10 cellular contexts compared by ENCODE assay signal in genomic region chr10:14880201-14880600, GRCh38. TPM values are rescaled to one million over a fixed set of nuclear protein-coding genes. Genes with fewer than 3 reads are reported as not detected.
DNase-seq lines count a peak whose midpoint lies in the region; ATAC-seq and TF ChIP-seq lines count a peak whose summit lies in the region.
"Had no signal": no experiment of that assay in that cellular context is flagged by ENCODE, and none has a peak within 500 bp of the region (broad histone marks: within the 10 kb centered on the region; RNA-seq: fewer than 3 reads in every experiment).

No MANE protein-coding gene starts in this region.

- H3K9me3 ChIP-seq in BLaER1 treated with 17β-estradiol and CSF1 and Interleukin-3, amounts not matched to agents 10 nM and 100 nM (replicated peaks in 1 of 11): no peaks in the 10 kb centered on the region; a peak in 1 of 22 replicates
- H3K9me3 ChIP-seq in HUES6 (ENCODE audit: control insufficient read depth, insufficient read depth, low read depth, low read length) (no peaks in the 10 kb centered on the region), mesodermal cell (ENCODE audit: control insufficient read depth, low read length) (no peaks in the 10 kb centered on the region), mucosa of descending colon (no peaks in the 10 kb centered on the region), esophagus muscularis mucosa (no peaks in the 10 kb centered on the region)

- H3K4me1 ChIP-seq in BLaER1 treated with 17β-estradiol and CSF1 and Interleukin-3, amounts not matched to agents 10 nM and 100 nM: peaks cover 21 to 55% (median 38%) of the 10 kb centered on the region in 10 experiments
- H3K4me1 ChIP-seq in HUES6 (ENCODE audit: control insufficient read depth, insufficient read depth, low read length) (peaks cover 18% of the 10 kb centered on the region), mesodermal cell (ENCODE audit: control insufficient read depth, insufficient read depth, low read length, poor library complexity, severe bottlenecking) (peaks cover 6% of the 10 kb centered on the region), mucosa of descending colon (ENCODE audit: low read depth) (peaks cover 16% of the 10 kb centered on the region), esophagus muscularis mucosa (peaks cover 19 to 34% (median 27%) of the 10 kb centered on the region in 4 donors)

- no peak for TF ChIP-seq POLR2A in esophagus muscularis mucosa (IDR thresholded peaks at IDR 0.05; ENCODE audit: low read depth)

- no peak for TF ChIP-seq EP300 in esophagus muscularis mucosa (IDR thresholded peaks at IDR 0.05)

- peak overlapping the region; percentile 87 to 97 (median 95) for H3K9ac ChIP-seq in BLaER1 treated with 17β-estradiol and CSF1 and Interleukin-3, amounts not matched to agents 10 nM and 100 nM
- H3K9ac ChIP-seq in HUES6 (ENCODE audit: low read length): peak overlapping the region; percentile 43

- H4K20me1 ChIP-seq in BLaER1 treated with 17β-estradiol and CSF1 and Interleukin-3, amounts not matched to agents 10 nM and 100 nM: peaks cover 0 to 40% (median 9%) of the 10 kb centered on the region in 11 experiments; a peak in 15 of 22 replicates

- ATAC-seq in mucosa of descending colon: no peak

- DNase-seq in astrocyte of the spinal cord (ENCODE audit: low read depth, low spot score) (no peak), mucosa of descending colon (no peak), esophagus muscularis mucosa (ENCODE audit: extremely low spot score) (no peak), LoVo (ENCODE audit: low spot score) (no peak), inferior parietal cortex (ENCODE audit: extremely low spot score) (no peak)
- DNase-seq: effector CD4-positive, alpha-beta T cell; NCI-H345 had no signal

- H3K27ac ChIP-seq in BLaER1 treated with 17β-estradiol and CSF1 and Interleukin-3, amounts not matched to agents 10 nM and 100 nM: peak overlapping the region in 9 of 11 experiments; percentile 91 to 96 (median 94); a peak in 16 of 22 replicates
- H3K27ac ChIP-seq in HUES6 (ENCODE audit: low read depth, low read length) (no peak overlapping the region), mesodermal cell (ENCODE audit: low read depth, low read length, severe bottlenecking) (no peak overlapping the region), esophagus muscularis mucosa (replicated peaks in 1 of 4) (no peak overlapping the region)

- intact Hi-C loops in mucosa of descending colon (cut with DNase I, micrococcal nuclease): no loop called here
- intact Hi-C loops in esophagus muscularis mucosa (cut with DNase I): loop anchor here (5.0 kb wide), 1 partner anchor 72 kb away; the partner anchor contains the start of gene DCLRE1C

- H3K4me3 ChIP-seq in BLaER1 treated with 17β-estradiol and CSF1 and Interleukin-3, amounts not matched to agents 10 nM and 100 nM: peak overlapping the region; percentile 80 to 98 (median 95)
- peak overlapping the region; percentile 87 for H3K4me3 ChIP-seq in HUES6 (ENCODE audit: low read depth, low read length)
- peak overlapping the region; percentile 64 for H3K4me3 ChIP-seq in astrocyte of the spinal cord (ENCODE audit: low read depth, low read length)
- peak overlapping the region; percentile 96 for H3K4me3 ChIP-seq in mesodermal cell (ENCODE audit: extremely low read depth, insufficient read depth, low read length, poor library complexity, severe bottlenecking)
- H3K4me3 ChIP-seq in mucosa of descending colon: no peak overlapping the region
- H3K4me3 ChIP-seq in esophagus muscularis mucosa: peak overlapping the region in 2 of 4 donors; percentile 75 to 98

- peaks cover 0 to 52% (median 33%) of the 10 kb centered on the region in 11 experiments; a peak in 17 of 22 replicates for H3K36me3 ChIP-seq in BLaER1 treated with 17β-estradiol and CSF1 and Interleukin-3, amounts not matched to agents 10 nM and 100 nM
- H3K36me3 ChIP-seq in HUES6 (ENCODE audit: control insufficient read depth, insufficient read depth, low read length) (peaks cover 27% of the 10 kb centered on the region), mesodermal cell (ENCODE audit: control insufficient read depth, insufficient read depth, low read length) (peaks cover 34% of the 10 kb centered on the region), mucosa of descending colon (ENCODE audit: low read depth) (peaks cover 4% of the 10 kb centered on the region), esophagus muscularis mucosa (no peaks in the 10 kb centered on the region)

- 0 to 80% methylated on average over 1 to 3 of the region's 7 CpGs for WGBS in mesodermal cell (ENCODE audit: insufficient coverage in 2 of 2), 2 experiments
- 57% methylated on average over 7 of the region's 7 CpGs for WGBS in esophagus muscularis mucosa

- in situ Hi-C loops in astrocyte of the spinal cord (cut with HindIII; ENCODE audit: low sequenced_read_pairs): no loop called here

- TF ChIP-seq CTCF in astrocyte of the spinal cord (IDR thresholded peaks at IDR 0.05; ENCODE audit: low read depth, low read length): no peak
- TF ChIP-seq CTCF in mucosa of descending colon (IDR thresholded peaks at IDR 0.05): no peak
- TF ChIP-seq CTCF in esophagus muscularis mucosa (IDR thresholded peaks at IDR 0.05): no peak

- no peaks in the 10 kb centered on the region for H3K27me3 ChIP-seq in BLaER1 treated with 17β-estradiol and CSF1 and Interleukin-3, amounts not matched to agents 10 nM and 100 nM
- no peaks in the 10 kb centered on the region for H3K27me3 ChIP-seq in HUES6 (ENCODE audit: control insufficient read depth, insufficient read depth, low read length)
- no peaks in the 10 kb centered on the region for H3K27me3 ChIP-seq in esophagus muscularis mucosa

- H3K4me2 ChIP-seq in BLaER1 treated with 17β-estradiol and CSF1 and Interleukin-3, amounts not matched to agents 10 nM and 100 nM: peak overlapping the region; percentile 83 to 97 (median 89)

RNA-seq across cellular contexts. Expression of gene SUV39H2, which starts 1.5 kb away (rescaled TPM):
- 20.8 TPM for polyA plus RNA-seq in mesodermal cell (2013, experiment 1 of 2)
- 30.0 TPM for polyA plus RNA-seq in mesodermal cell (2013, experiment 2 of 2)
- total RNA-seq in mucosa of descending colon (1 to 10 TPM; 5.4 to 9.3 (median 7.3) TPM), esophagus muscularis mucosa (1 to 10 TPM; 2.4 to 9.6 (median 4.3) TPM)

RNA-seq across cellular contexts. Expression of gene HSPA14, which starts 42.1 kb away (rescaled TPM):
- 21.6 TPM for polyA plus RNA-seq in mesodermal cell (2013, experiment 1 of 2)
- polyA plus RNA-seq in mesodermal cell (2013, experiment 2 of 2): 25.4 TPM
- total RNA-seq in mucosa of descending colon: 10 to 100 TPM; 10.5 to 20.1 (median 13.3) TPM
- total RNA-seq in esophagus muscularis mucosa: 1 to 10 TPM; 6.8 to 9.8 (median 7.8) TPM

RNA-seq across cellular contexts. Expression of gene MSANTD7, which starts 42.1 kb away (rescaled TPM):
- polyA plus RNA-seq in mesodermal cell (2013, experiment 1 of 2): 10.6 TPM
- 10.7 TPM for polyA plus RNA-seq in mesodermal cell (2013, experiment 2 of 2)
- total RNA-seq in mucosa of descending colon (10 to 100 TPM; 11.2 to 14.1 (median 14.0) TPM), esophagus muscularis mucosa (10 to 100 TPM in 1 of 4 donors, 1 to 10 TPM in 3; 5.4 to 11.1 (median 8.0) TPM)

RNA-seq across cellular contexts. Expression of gene CDNF, which starts 42.4 kb away (rescaled TPM):
- 2.1 TPM for polyA plus RNA-seq in mesodermal cell (2013, experiment 1 of 2)
- 1.8 TPM for polyA plus RNA-seq in mesodermal cell (2013, experiment 2 of 2)
- total RNA-seq in mucosa of descending colon: 1 to 10 TPM in 2 of 3 donors, under 1 TPM in 1; 0.82 to 2.4 (median 2.2) TPM
- total RNA-seq in esophagus muscularis mucosa: 1 to 10 TPM in 1 of 4 donors, under 1 TPM in 3; 0.45 to 3.7 (median 0.67) TPM

Comparison
In these comparisons a context has a peak if more than half of its experiments do, and no peak if none do; other contexts are left out.
1. H3K27ac ChIP-seq: peak in BLaER1 treated with 17β-estradiol and CSF1 and Interleukin-3, amounts not matched to agents 10 nM and 100 nM (9 of 11); none in HUES6 (single experiment), mesodermal cell (single experiment) and esophagus muscularis mucosa (0 of 4).